In genomic region chr19:17240855-17241399, GRCh38 we compare ENCODE assay signal across 1 cellular context.
TF ChIP-seq lines count a peak whose summit lies in the region.

No MANE protein-coding gene starts in this region.

TF ChIP-seq in SK-N-SH treated with all-trans-retinoic acid at 6 μM for 48 hours, 23 proteins besides CTCF, POLR2A, EP300 and RAD21 (continued from another document):
- TF ChIP-seq POU6F1 (CRISPR knock-in tag; IDR thresholded peaks at IDR 0.05; ENCODE audit: borderline replicate concordance, low read depth) (no peak), ESRRG (CRISPR knock-in tag; IDR thresholded peaks at IDR 0.05) (no peak)
